Comparison of ENCODE assay signal across 8 cellular contexts in genomic region chr9:131349881-131350563, GRCh38. TPM values are rescaled to one million over a fixed set of nuclear protein-coding genes. Genes with fewer than 3 reads are reported as not detected.
A peak's percentile ranks its signal among the peaks of the same experiment; 100 is the strongest.
DNase-seq lines count a peak whose midpoint lies in the region; ATAC-seq, FAIRE-seq and TF ChIP-seq lines count a peak whose summit lies in the region.

No MANE protein-coding gene starts in this region.

- POLR2A ChIA-PET in IMR-90 (lab: Charles Lee; ENCODE audit: unreplicated experiment): no interaction called here
- POLR2A ChIA-PET in endothelial cell of umbilical vein (lab: Charles Lee): interaction anchor here (0.6 kb wide), 1 partner anchor 391 kb away, joined by 3 read pairs; no protein-coding TSS in a partner anchor

- WGBS in IMR-90 (ENCODE audit: extremely low coverage in 2 of 2, insufficient read length in 1 of 2), 2 experiments: 1% methylated on average over 14 of the region's 27 CpGs; no CpG with 5 or more reads in 1 of the 2 experiments

- H2BK5ac ChIP-seq in IMR-90 (ENCODE audit: low read depth, low read length, poor library complexity, severe bottlenecking): no peak overlapping the region

- no peaks in the 10 kb centered on the region; the same call in 1 of the 2 replicates for H4K20me1 ChIP-seq in IMR-90 (ENCODE audit: insufficient read depth, low read length)
- H4K20me1 ChIP-seq in OCI-LY1 (ENCODE audit: insufficient read depth, low read length): no peaks in the 10 kb centered on the region
- H4K20me1 ChIP-seq in endothelial cell of umbilical vein (replicated peaks; ENCODE audit: control insufficient read depth, extremely low read depth, insufficient read depth, low read length): no peaks in the 10 kb centered on the region

- H3K56ac ChIP-seq in IMR-90 (ENCODE audit: extremely low read depth, insufficient read depth, low read length): no peak overlapping the region

- TF ChIP-seq CTCF in IMR-90 (conservative IDR thresholded peaks at IDR 0.05; ENCODE audit: low read depth, low read length) (peak; percentile 84), OCI-LY1 (IDR thresholded peaks at IDR 0.05; ENCODE audit: low read length) (peak; percentile 84), endothelial cell of umbilical vein (IDR thresholded peaks at IDR 0.05; ENCODE audit: extremely low read depth in 1 of 2, insufficient read depth in 1 of 2, low read depth in 1 of 2, low read length in 2 of 2) (peak; percentile 76 to 92)

- peak overlapping the region; percentile 39; the same call in 1 of the 2 replicates for H2BK120ac ChIP-seq in IMR-90 (ENCODE audit: low read depth, low read length)

- H3K14ac ChIP-seq in IMR-90 (replicated peaks; ENCODE audit: low read depth, low read length): peak overlapping the region; percentile 72; the same call in 1 of the 2 replicates

- no peaks in the 10 kb centered on the region for H3K9me2 ChIP-seq in OCI-LY1 (ENCODE audit: low read depth, low read length)

- peak overlapping the region; percentile 37 for H3K4ac ChIP-seq in IMR-90 (ENCODE audit: low read depth, low read length)

- H3K36me3 ChIP-seq in IMR-90 (ENCODE audit: control insufficient read depth, insufficient read depth, low read length): no peaks in the 10 kb centered on the region
- H3K36me3 ChIP-seq in OCI-LY1 (ENCODE audit: insufficient read depth, low read length): no peaks in the 10 kb centered on the region
- H3K36me3 ChIP-seq in endothelial cell of umbilical vein (ENCODE audit: control insufficient read depth in 2 of 2, extremely low read depth in 1 of 2, insufficient read depth in 2 of 2, low read length in 2 of 2): no peaks in the 10 kb centered on the region

- no peaks in the 10 kb centered on the region for H3K79me2 ChIP-seq in OCI-LY1 (ENCODE audit: insufficient read depth, low read length)
- H3K79me2 ChIP-seq in endothelial cell of umbilical vein (ENCODE audit: control insufficient read depth, insufficient read depth, low read length): no peaks in the 10 kb centered on the region

- FAIRE-seq in endothelial cell of umbilical vein (lab: Jason Lieb, UNC): peak; percentile 91

- in situ Hi-C loops in IMR-90 (cut with MboI; ENCODE audit: low sequenced_read_pairs): no loop called here

- no peaks in the 10 kb centered on the region for H3K4me1 ChIP-seq in IMR-90 (ENCODE audit: control insufficient read depth, insufficient read depth, low read length)
- H3K4me1 ChIP-seq in OCI-LY1 (ENCODE audit: insufficient read depth, low read length, severe bottlenecking): peaks cover 16% of the 10 kb centered on the region
- peaks cover 2% of the 10 kb centered on the region for H3K4me1 ChIP-seq in endothelial cell of umbilical vein (ENCODE audit: control insufficient read depth, extremely low read depth, insufficient read depth, low read length)

- H2BK20ac ChIP-seq in IMR-90 (ENCODE audit: low read depth, low read length): no peak overlapping the region

- H2BK15ac ChIP-seq in IMR-90 (ENCODE audit: low read depth, low read length): no peak overlapping the region

- ATAC-seq in IMR-90 (ENCODE audit: low read depth) (peak; percentile 99), GM19395 (IDR thresholded peaks at IDR 0.05; ENCODE audit: unreplicated experiment) (no peak)

- H3K27me3 ChIP-seq in IMR-90 (ENCODE audit: control insufficient read depth, insufficient read depth, low read length) (no peaks in the 10 kb centered on the region; the same call in 1 of the 2 replicates), OCI-LY1 (ENCODE audit: insufficient read depth, low read length) (no peaks in the 10 kb centered on the region), endothelial cell of umbilical vein (ENCODE audit: control insufficient read depth in 2 of 2, insufficient read depth in 2 of 2, low read length in 2 of 2) (no peaks in the 10 kb centered on the region)

- H3K27ac ChIP-seq in IMR-90 (ENCODE audit: insufficient read depth, low read length) (no peak overlapping the region), OCI-LY1 (ENCODE audit: low read depth, low read length, poor library complexity, severe bottlenecking) (no peak overlapping the region), endothelial cell of umbilical vein (ENCODE audit: insufficient read depth, low read depth, low read length) (no peak overlapping the region)

- intact Hi-C loops in IMR-90 (cut with micrococcal nuclease): loop anchor here (1.0 to 5.0 kb wide), 2 partner anchors 67 to 128 kb away; no protein-coding TSS in a partner anchor
- intact Hi-C loops in endothelial cell of umbilical vein (cut with micrococcal nuclease): loop anchor here (1.0 to 5.0 kb wide), 6 partner anchors 43 to 397 kb away; partner anchors contain the start of gene UCK1

- H3K4me2 ChIP-seq in IMR-90 (ENCODE audit: low read depth, low read length) (peak overlapping the region; percentile 93), OCI-LY1 (ENCODE audit: low read length) (peak overlapping the region; percentile 68), endothelial cell of umbilical vein (ENCODE audit: insufficient read depth, low read length) (peak overlapping the region; percentile 33)

- H2AFZ ChIP-seq in IMR-90 (replicated peaks; ENCODE audit: low read length, poor library complexity): peak overlapping the region; percentile 96
- no peak overlapping the region for H2AFZ ChIP-seq in OCI-LY1 (ENCODE audit: low read length)
- H2AFZ ChIP-seq in endothelial cell of umbilical vein (ENCODE audit: low read depth, low read length): peak overlapping the region; percentile 87

- CTCF ChIA-PET in IMR-90 (lab: Yijun Ruan, JAX) (interaction anchor here (0.7 to 1.9 kb wide), 7 partner anchors 15 to 160 kb away, joined by 3 to 5 read pairs (median 3); no protein-coding TSS in a partner anchor), endothelial cell of umbilical vein (lab: Charles Lee) (interaction anchor here (0.6 to 2.5 kb wide), 44 partner anchors 9 to 400 kb away, joined by 3 to 35 read pairs (median 4); partner anchors contain the start of genes POMT1 and PRRT1B)

- no peak overlapping the region for H3K18ac ChIP-seq in IMR-90 (ENCODE audit: low read depth, low read length)

- no peak overlapping the region for H2AK5ac ChIP-seq in IMR-90 (ENCODE audit: low read depth, low read length)

- TF ChIP-seq RAD21 in IMR-90 (IDR thresholded peaks at IDR 0.05; ENCODE audit: low read length): peak; percentile 90

- dilution Hi-C loops in IMR-90 (cut with HindIII; ENCODE audit: low sequenced_read_pairs, unreplicated experiment) (no loop called here), endothelial cell of umbilical vein (cut with MboI; ENCODE audit: extremely low pct_ligation_motif_present, low sequenced_read_pairs) (no loop called here)

- H4K91ac ChIP-seq in IMR-90 (ENCODE audit: insufficient read depth, low read depth, low read length): peak overlapping the region; percentile 28; the same call in 1 of the 2 replicates

- TF ChIP-seq POLR2A in IMR-90 (IDR thresholded peaks at IDR 0.05; ENCODE audit: low read depth, low read length) (no peak), endothelial cell of umbilical vein (IDR thresholded peaks at IDR 0.05; ENCODE audit: low read depth, low read length) (no peak)

- peak overlapping the region; percentile 58 for H2AK9ac ChIP-seq in IMR-90 (replicated peaks; ENCODE audit: low read depth, low read length, poor library complexity)

- peak overlapping the region; percentile 23; the same call in 1 of the 2 replicates for H3K4me3 ChIP-seq in IMR-90 (ENCODE audit: insufficient read depth, low read depth, low read length)
- peak overlapping the region; percentile 31 for H3K4me3 ChIP-seq in OCI-LY1 (ENCODE audit: low read depth, low read length, poor library complexity, severe bottlenecking)
- H3K4me3 ChIP-seq in endothelial cell of umbilical vein (replicated peaks in 1 of 3; ENCODE audit: insufficient read depth in 1 of 3, low read depth in 1 of 3, low read length in 3 of 3): peak overlapping the region in 2 of 3 experiments; percentile 9 to 17

- peak overlapping the region in 1 of 2 experiments; percentile 71; a peak in 1 of 4 replicates for H4K8ac ChIP-seq in IMR-90 (ENCODE audit: low read depth in 2 of 2, low read length in 2 of 2)

- H3K9me1 ChIP-seq in IMR-90 (ENCODE audit: insufficient read depth, low read length) (no peaks in the 10 kb centered on the region), endothelial cell of umbilical vein (replicated peaks; ENCODE audit: control insufficient read depth, extremely low read depth, insufficient read depth, low read length) (no peaks in the 10 kb centered on the region)

- H3K9me3 ChIP-seq in IMR-90 (ENCODE audit: control insufficient read depth, insufficient read depth, low read length) (no peaks in the 10 kb centered on the region), OCI-LY1 (ENCODE audit: low read length) (no peaks in the 10 kb centered on the region), endothelial cell of umbilical vein (replicated peaks; ENCODE audit: control insufficient read depth, insufficient read depth, low read length) (no peaks in the 10 kb centered on the region)

- H3F3A ChIP-seq in OCI-LY1 (ENCODE audit: insufficient read depth, low read length): no peaks in the 10 kb centered on the region

- BruUV-seq in IMR-90 (replicated peaks; lab: Mats Ljungman, UMichigan) (no TSS peak), endothelial cell of umbilical vein (replicated peaks; lab: Mats Ljungman, UMichigan) (no TSS peak)

- no peak overlapping the region for H3K23ac ChIP-seq in IMR-90 (ENCODE audit: low read depth, low read length)

- DNase-seq in DMS153 treated with DMSO at 0.1 percent for 48 hours (lab: John Stamatoyannopoulos, UW; ENCODE audit: unreplicated experiment) (peak; percentile 82), IMR-90 (peak; percentile 77), endothelial cell of umbilical vein (ENCODE audit: low read depth, low spot score) (peak; percentile 85), midbrain (lab: John Stamatoyannopoulos, UW) (peak; percentile 76)
- DNase-seq in activated CD8-positive, alpha-beta memory T cell treated with anti-CD3 and anti-CD28 coated beads, Interleukin-2, amount 50 U/mL, for 24 hours (ENCODE audit: extremely low read depth): peak; percentile 67
- peak; percentile 74 to 77 for DNase-seq in stimulated activated CD8-positive, alpha-beta memory T cell treated with anti-CD3 and anti-CD28 coated beads, Interleukin-15, amount 100 ng/mL, for 48 hours (ENCODE audit: low read depth in 2 of 2)

- H4K5ac ChIP-seq in IMR-90 (ENCODE audit: low read depth, low read length): peak overlapping the region; percentile 44; the same call in 1 of the 2 replicates

- H3K9ac ChIP-seq in IMR-90 (ENCODE audit: low read depth, low read length): peak overlapping the region; percentile 42; the same call in 1 of the 2 replicates
- peak overlapping the region; percentile 49; the same call in 1 of the 2 replicates for H3K9ac ChIP-seq in OCI-LY1 (ENCODE audit: low read length)
- H3K9ac ChIP-seq in endothelial cell of umbilical vein (replicated peaks; ENCODE audit: extremely low read depth, insufficient read depth, low read length): no peak overlapping the region

- no peaks in the 10 kb centered on the region for H3K79me1 ChIP-seq in IMR-90 (ENCODE audit: low read depth in 1 of 2, low read length in 2 of 2)

RNA-seq across cellular contexts. Expression of gene PRRC2B, which starts 43.9 kb away (rescaled TPM):
- total RNA-seq in IMR-90 (2012; rRNA removed): 19.4 and 22.2 TPM in 2 replicates
- 39.1 and 46.5 TPM in 2 replicates for polyA plus RNA-seq in IMR-90 (2012; rRNA removed)
- 26.8 and 31.7 TPM in 2 replicates for polyA plus RNA-seq in IMR-90 (2012; cell fraction: cytosol; rRNA removed)
- 111 and 118 TPM in 2 replicates for polyA plus RNA-seq in IMR-90 (2012; cell fraction: nucleus; rRNA removed; ENCODE audit: low replicate concordance)
- 248 and 256 TPM in 2 replicates for total RNA-seq in endothelial cell of umbilical vein
- 35.6 and 38.5 TPM in 2 replicates for polyA plus RNA-seq in endothelial cell of umbilical vein
- 47.2 and 56.3 TPM in 2 replicates for polyA plus RNA-seq in endothelial cell of umbilical vein (2011; cell fraction: cytosol; rRNA removed)
- 186 and 194 TPM in 2 replicates for polyA plus RNA-seq in endothelial cell of umbilical vein (2011; cell fraction: nucleus; rRNA removed)
- polyA plus RNA-seq in endothelial cell of umbilical vein (2012): 126 and 147 TPM in 2 replicates
- polyA minus RNA-seq in endothelial cell of umbilical vein: 142 and 143 TPM in 2 replicates
- polyA minus RNA-seq in endothelial cell of umbilical vein (2011; cell fraction: cytosol; rRNA and poly(A)+ RNA removed): 62.0 TPM
- polyA minus RNA-seq in endothelial cell of umbilical vein (2011; cell fraction: nucleus; rRNA and poly(A)+ RNA removed): 93.2 and 110 TPM in 2 replicates

Comparison
In these comparisons a context has a peak if more than half of its experiments do, and no peak if none do; other contexts are left out.
1. H3K4me2 ChIP-seq: peak in every context shown above with its lines; median percentile 93 in IMR-90; 68 in OCI-LY1; 33 in endothelial cell of umbilical vein.
2. RNA of gene PRRC2B, which starts 43.9 kb away (total RNA-seq): 248 to 256 TPM in endothelial cell of umbilical vein; 19.4 to 22.2 TPM in IMR-90; every median in the first group is over 10 times any median in the second.
3. Peak in every context shown above with its lines, with median percentiles within 50 percentile points of each other: DNase-seq, H3K4me3 ChIP-seq and CTCF ChIP-seq.